ENCODE assay signal across 8 cellular contexts in the genomic region with DNA sequence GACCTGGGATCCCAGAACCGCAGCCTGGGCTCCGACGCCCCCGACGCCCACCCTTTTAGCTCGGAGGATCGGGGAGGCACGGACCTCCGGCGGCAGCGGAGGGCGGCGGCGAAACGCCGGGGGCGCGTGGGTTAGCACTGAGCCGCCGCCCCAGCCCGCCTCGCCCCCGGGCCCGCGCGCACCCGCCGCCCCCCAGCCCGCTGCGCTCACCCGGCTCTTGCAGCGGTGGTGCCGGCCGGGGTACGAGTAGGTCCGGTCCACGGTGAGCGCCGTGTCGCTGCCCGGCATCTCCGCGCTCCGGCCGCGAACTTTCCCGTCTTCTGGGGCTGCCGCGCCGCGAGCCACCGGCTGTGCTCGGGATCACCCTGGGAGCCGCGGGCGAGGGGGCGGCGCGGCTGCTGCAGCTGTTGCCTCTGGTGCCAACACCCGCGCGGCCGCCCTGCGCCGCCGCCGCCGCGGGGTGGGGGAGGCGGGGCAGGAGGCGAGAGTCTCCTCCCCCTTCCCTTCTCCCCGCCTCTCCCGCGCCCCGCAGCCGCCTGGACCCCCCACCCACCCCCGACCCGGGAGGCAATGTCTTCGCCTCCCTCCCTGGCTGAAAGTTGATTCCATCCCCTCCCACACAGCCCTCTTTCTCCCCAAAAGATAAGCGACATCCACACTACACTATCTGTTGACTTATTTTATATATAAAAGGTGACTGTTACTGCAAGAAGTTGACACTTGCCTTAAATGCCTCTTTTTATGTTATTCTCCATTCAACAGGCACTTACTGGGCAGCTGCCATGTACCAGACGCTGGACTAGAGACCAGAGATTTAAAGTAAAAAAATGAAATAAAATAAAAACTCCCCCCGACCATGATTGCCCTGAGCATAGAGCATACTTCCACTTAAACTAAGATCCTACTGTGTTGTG. TPM values are rescaled to one million over a fixed set of nuclear protein-coding genes. Genes with fewer than 3 reads are reported as not detected.
DNase-seq lines count a peak whose midpoint lies in the region; TF ChIP-seq lines count a peak whose summit lies in the region.

A gene with protein sequence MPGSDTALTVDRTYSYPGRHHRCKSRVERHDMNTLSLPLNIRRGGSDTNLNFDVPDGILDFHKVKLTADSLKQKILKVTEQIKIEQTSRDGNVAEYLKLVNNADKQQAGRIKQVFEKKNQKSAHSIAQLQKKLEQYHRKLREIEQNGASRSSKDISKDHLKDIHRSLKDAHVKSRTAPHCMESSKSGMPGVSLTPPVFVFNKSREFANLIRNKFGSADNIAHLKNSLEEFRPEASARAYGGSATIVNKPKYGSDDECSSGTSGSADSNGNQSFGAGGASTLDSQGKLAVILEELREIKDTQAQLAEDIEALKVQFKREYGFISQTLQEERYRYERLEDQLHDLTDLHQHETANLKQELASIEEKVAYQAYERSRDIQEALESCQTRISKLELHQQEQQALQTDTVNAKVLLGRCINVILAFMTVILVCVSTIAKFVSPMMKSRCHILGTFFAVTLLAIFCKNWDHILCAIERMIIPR (minus strand): TSS at position 415 of the 914 bp plus-strand sequence. CDS start 127 bp downstream, at position 288.

- no peaks in the 10 kb centered on the region for H3K9me3 Mint-ChIP-seq in activated naive CD4-positive, alpha-beta T cell treated with anti-CD3 and anti-CD28 coated beads, Interleukin-2, amount 10 ng/mL, durations not matched to agents 7 days and 5 days
- no peaks in the 10 kb centered on the region for H3K9me3 Mint-ChIP-seq in neural progenitor cell

- H4K20me1 ChIP-seq in GM23248 (ENCODE audit: insufficient read depth) = no peaks in the 10 kb centered on the region
- peaks cover 3% of the 10 kb centered on the region for H4K20me1 ChIP-seq in neural progenitor cell (ENCODE audit: low read depth)

- no peaks in the 10 kb centered on the region for H3K9me3 ChIP-seq in GM23248 (ENCODE audit: low read depth)
- no peaks in the 10 kb centered on the region for H3K9me3 ChIP-seq in neural progenitor cell (ENCODE audit: low read depth)

- no peak within 1 kb of the TSS for H3K27ac ChIP-seq in GM23248
- H3K27ac ChIP-seq in neural progenitor cell = no peak within 1 kb of the TSS

- DNase-seq in NCI-H1092 treated with DMSO at 0.1 percent for 48 hours (lab: John Stamatoyannopoulos, UW) (peak; percentile 37), NCI-H1092 (lab: John Stamatoyannopoulos, UW) (no peak), GM23248 (peak; percentile 62), NCI-H1105 (lab: John Stamatoyannopoulos, UW) (peak; percentile 61), glomerular visceral epithelial cell (ENCODE audit: extremely low spot score) (peak; percentile 74), neural progenitor cell (ENCODE audit: low spot score) (peak; percentile 80), OCI-M1 (lab: John Stamatoyannopoulos, UW) (no peak)
- DNase-seq in activated naive CD4-positive, alpha-beta T cell treated with anti-CD3 and anti-CD28 coated beads, Interleukin-2, amount 10 ng/mL, durations not matched to agents 7 days and 5 days = peak; percentile 31

- CTCF ChIA-PET in activated naive CD4-positive, alpha-beta T cell treated with anti-CD3 and anti-CD28 coated beads, Interleukin-2, amount 10 ng/mL, durations not matched to agents 7 days and 5 days (lab: Charles Lee) = interaction anchor here (0.7 to 1.1 kb wide), 3 partner anchors 13 to 450 kb away, joined by 3 to 6 read pairs (median 3); no protein-coding TSS in a partner anchor

- no peak within 1 kb of the TSS; the same call in 1 of the 2 replicates for H3K9ac ChIP-seq in GM23248
- no peak within 1 kb of the TSS for H3K9ac ChIP-seq in neural progenitor cell

- TF ChIP-seq CTCF in neural progenitor cell (IDR thresholded peaks at IDR 0.05) = no peak

- H3K9me2 ChIP-seq in GM23248 (ENCODE audit: insufficient read depth) = no peaks in the 10 kb centered on the region

- H3K36me3 Mint-ChIP-seq in activated naive CD4-positive, alpha-beta T cell treated with anti-CD3 and anti-CD28 coated beads, Interleukin-2, amount 10 ng/mL, durations not matched to agents 7 days and 5 days = no peaks in the 10 kb centered on the region
- H3K36me3 Mint-ChIP-seq in neural progenitor cell = no peaks in the 10 kb centered on the region

- H3K27ac Mint-ChIP-seq in activated naive CD4-positive, alpha-beta T cell treated with anti-CD3 and anti-CD28 coated beads, Interleukin-2, amount 10 ng/mL, durations not matched to agents 7 days and 5 days = no peak within 1 kb of the TSS
- peak within 1 kb of the TSS; percentile 15 for H3K27ac Mint-ChIP-seq in neural progenitor cell

- H3K36me3 ChIP-seq in GM23248 (ENCODE audit: low read depth) (no peaks in the 10 kb centered on the region), neural progenitor cell (no peaks in the 10 kb centered on the region)

- peaks cover 11% of the 10 kb centered on the region for H3K4me1 Mint-ChIP-seq in activated naive CD4-positive, alpha-beta T cell treated with anti-CD3 and anti-CD28 coated beads, Interleukin-2, amount 10 ng/mL, durations not matched to agents 7 days and 5 days
- peaks cover 12% of the 10 kb centered on the region for H3K4me1 Mint-ChIP-seq in neural progenitor cell

- peaks cover 6% of the 10 kb centered on the region for H3F3A ChIP-seq in GM23248 (ENCODE audit: insufficient read depth)
- peaks cover 19% of the 10 kb centered on the region for H3F3A ChIP-seq in neural progenitor cell (ENCODE audit: low read depth)

- H3K4me3 ChIP-seq in GM23248 (peak within 1 kb of the TSS; percentile 59), neural progenitor cell (peak within 1 kb of the TSS; percentile 69)

- H3K79me2 ChIP-seq in GM23248 (ENCODE audit: insufficient read depth) = no peaks in the 10 kb centered on the region
- H3K79me2 ChIP-seq in neural progenitor cell (ENCODE audit: low read depth) = peaks cover 4% of the 10 kb centered on the region

- 3 to 4% methylated on average over 17 to 23 of the region's 82 CpGs for WGBS in GM23248 (ENCODE audit: low coverage in 1 of 2, low lambda C conversion rate in 2 of 2, missing lambda C conversion rate in 2 of 2), 2 experiments

- H2AFZ ChIP-seq in GM23248 = peak within 1 kb of the TSS; percentile 78
- peak within 1 kb of the TSS; percentile 89 for H2AFZ ChIP-seq in neural progenitor cell (replicated peaks)

- H3K4me2 ChIP-seq in GM23248 (ENCODE audit: unreplicated experiment) = peak within 1 kb of the TSS; percentile 51
- H3K4me2 ChIP-seq in neural progenitor cell = peak within 1 kb of the TSS; percentile 74

- H3K4me1 ChIP-seq in GM23248 (ENCODE audit: insufficient read depth) = no peaks in the 10 kb centered on the region; the same call in 1 of the 2 replicates
- no peaks in the 10 kb centered on the region for H3K4me1 ChIP-seq in neural progenitor cell

- H3K27me3 ChIP-seq in GM23248 (replicated peaks; ENCODE audit: insufficient read depth) = 0 out of 2 replicates have a peak, but pooled peaks cover 5% of the 10 kb centered on the region
- H3K27me3 ChIP-seq in neural progenitor cell = peaks cover 45% of the 10 kb centered on the region

- H3K4me3 Mint-ChIP-seq in activated naive CD4-positive, alpha-beta T cell treated with anti-CD3 and anti-CD28 coated beads, Interleukin-2, amount 10 ng/mL, durations not matched to agents 7 days and 5 days = peak within 1 kb of the TSS; percentile 71
- H3K4me3 Mint-ChIP-seq in neural progenitor cell = peak within 1 kb of the TSS; percentile 91

- in situ Hi-C loops in GM23248 (cut with MboI) = no loop called here

- H3K27me3 Mint-ChIP-seq in activated naive CD4-positive, alpha-beta T cell treated with anti-CD3 and anti-CD28 coated beads, Interleukin-2, amount 10 ng/mL, durations not matched to agents 7 days and 5 days = peaks cover 77% of the 10 kb centered on the region
- H3K27me3 Mint-ChIP-seq in neural progenitor cell (ENCODE audit: insufficient read depth, low read depth) = peaks cover 18% of the 10 kb centered on the region

RNA-seq across cellular contexts. Expression of the gene that starts here (rescaled TPM):
- total RNA-seq in GM23248 (2014; rRNA removed; shearing (Covaris generic)) = 0.11 and 0.13 TPM in 2 replicates
- 0.32 and 0.46 TPM in 2 replicates for polyA plus RNA-seq in GM23248 (2016; fragmentation: Nextera tagmentation; extraction: Ambion mirVana)
- total RNA-seq in neural progenitor cell (ENCODE audit: low replicate concordance) = 7.2 and 9.5 TPM in 2 replicates

Comparison
In these comparisons a context has a peak if more than half of its experiments do, and no peak if none do; other contexts are left out.
1. DNase-seq: peak in NCI-H1092 treated with DMSO at 0.1 percent for 48 hours (single experiment), NCI-H1105 (single experiment), activated naive CD4-positive, alpha-beta T cell treated with anti-CD3 and anti-CD28 coated beads, Interleukin-2, amount 10 ng/mL, durations not matched to agents 7 days and 5 days (single experiment), glomerular visceral epithelial cell (single experiment) and neural progenitor cell (single experiment); none in NCI-H1092 (single experiment) and OCI-M1 (single experiment).
2. Peak in DNase-seq, H3K4me3 ChIP-seq and H3K4me2 ChIP-seq in GM23248; RNA of the gene not detected or under 1 TPM.